8 cellular contexts compared by ENCODE assay signal in the genomic region with DNA sequence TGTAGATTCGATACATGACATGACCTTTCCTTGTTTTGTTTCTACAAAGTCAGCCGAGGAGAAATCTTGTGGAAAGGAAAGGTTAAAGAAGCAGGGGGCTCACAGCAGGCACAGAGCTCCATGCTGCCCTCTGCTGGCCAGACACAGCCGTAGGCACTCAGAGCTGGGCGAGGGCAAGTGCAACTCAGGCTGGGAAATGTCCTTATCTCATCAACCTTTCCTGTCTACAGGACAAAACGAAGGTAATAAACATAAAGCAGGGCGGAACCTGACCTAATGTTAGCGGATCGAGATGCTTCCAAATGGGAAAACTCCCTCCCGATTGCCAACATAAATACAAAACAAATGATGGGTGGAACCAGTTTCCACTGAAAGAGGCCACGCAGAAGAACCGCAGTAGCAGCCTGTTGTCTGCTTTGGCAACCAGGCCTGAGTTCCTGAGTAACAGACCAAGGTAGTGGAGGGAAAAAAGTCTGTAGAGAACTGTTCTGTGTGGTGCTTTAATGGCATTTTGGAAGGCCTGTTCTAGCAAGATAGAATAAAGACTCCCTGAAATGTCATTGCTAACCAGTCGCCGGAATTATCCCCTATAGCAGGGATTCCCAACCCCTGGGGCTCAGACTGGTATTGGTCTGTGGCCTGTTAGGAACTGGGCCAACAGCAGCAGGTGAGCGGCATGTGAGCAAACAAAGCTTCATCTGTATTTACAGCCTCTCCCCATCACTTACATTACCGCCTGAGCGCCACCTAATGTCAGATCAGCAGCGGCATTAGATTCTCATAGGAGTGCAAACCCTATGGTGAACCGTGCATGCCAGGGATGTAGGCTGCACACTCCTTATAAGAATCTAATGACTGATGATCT.
DNase-seq lines count a peak whose midpoint lies in the region; ATAC-seq and TF ChIP-seq lines count a peak whose summit lies in the region.

No MANE protein-coding gene starts in this region.

- H3K9me3 Mint-ChIP-seq in activated naive CD4-positive, alpha-beta T cell treated with anti-CD3 and anti-CD28 coated beads, Interleukin-2, amount 50 U/mL, for 72 hours = no peaks in the 10 kb centered on the region

- WGBS in SK-N-SH (ENCODE audit: low lambda C conversion rate) = 38% methylated on average over 15 of the region's 18 CpGs
- WGBS in heart left ventricle, 4 donors = 34 to 42% (median 38%) methylated on average over 18 of the region's 18 CpGs

- H3K4me3 ChIP-seq in HFF-Myc (replicated peaks; ENCODE audit: low read depth, low read length) = no peak overlapping the region
- H3K4me3 ChIP-seq in SK-N-SH (ENCODE audit: low read depth in 2 of 2, low read length in 1 of 2) = no peak overlapping the region; a peak in 1 of 4 replicates
- H3K4me3 ChIP-seq in heart left ventricle = no peak overlapping the region

- TF ChIP-seq EP300 in SK-N-SH (IDR thresholded peaks at IDR 0.05; ENCODE audit: borderline replicate concordance in 1 of 2, low read depth in 1 of 2, low read length in 1 of 2) = no peak

- no peak overlapping the region for H3K9ac ChIP-seq in SK-N-SH

- H3K36me3 Mint-ChIP-seq in activated naive CD4-positive, alpha-beta T cell treated with anti-CD3 and anti-CD28 coated beads, Interleukin-2, amount 50 U/mL, for 72 hours = peaks cover 0 to under 1% of the 10 kb centered on the region in 2 donors

- no peaks in the 10 kb centered on the region for H4K20me1 ChIP-seq in SK-N-SH (ENCODE audit: insufficient read depth)

- 0 out of 2 replicates have a peak overlapping the region, but pooled peaks have one; percentile 39 for H2AFZ ChIP-seq in SK-N-SH (ENCODE audit: low read depth)

- no peaks in the 10 kb centered on the region for H3K36me3 ChIP-seq in SK-N-SH (replicated peaks in 1 of 2; ENCODE audit: control insufficient read depth in 1 of 2, insufficient read depth in 2 of 2, low read length in 1 of 2)
- H3K36me3 ChIP-seq in heart left ventricle = peaks cover 0 to 23% (median 7%) of the 10 kb centered on the region in 9 donors

- no peak overlapping the region for H3K27ac ChIP-seq in SK-N-SH (ENCODE audit: low read depth in 2 of 2, low read length in 1 of 2)
- peak overlapping the region in 8 of 12 donors; percentile 2 to 74 (median 25) for H3K27ac ChIP-seq in heart left ventricle

- no peak overlapping the region for H3K27ac Mint-ChIP-seq in activated naive CD4-positive, alpha-beta T cell treated with anti-CD3 and anti-CD28 coated beads, Interleukin-2, amount 50 U/mL, for 72 hours

- peak; percentile 64 for TF ChIP-seq RAD21 in SK-N-SH (IDR thresholded peaks at IDR 0.05; ENCODE audit: low read length)

- no peaks in the 10 kb centered on the region for H3K79me2 ChIP-seq in SK-N-SH (ENCODE audit: insufficient read depth)

- peaks cover 0 to 6% of the 10 kb centered on the region in 2 experiments; a peak in 2 of 4 replicates for H3K4me1 ChIP-seq in SK-N-SH (ENCODE audit: control insufficient read depth in 1 of 2, insufficient read depth in 2 of 2, low read depth in 1 of 2, low read length in 1 of 2)
- peaks cover 0 to 22% (median 10%) of the 10 kb centered on the region in 12 donors for H3K4me1 ChIP-seq in heart left ventricle

- DNase-seq in GM03348 (ENCODE audit: low spot score) (peak; percentile 83), HFF-Myc (ENCODE audit: extremely low read depth, low read depth) (peak; percentile 22), NCI-H1092 (lab: John Stamatoyannopoulos, UW) (peak; percentile 79), SK-N-SH (peak; percentile 70), heart left ventricle (peak; percentile 49 to 86 (median 73)), renal cortical epithelial cell (ENCODE audit: low read depth) (peak; percentile 30), dedifferentiated amniotic fluid mesenchymal stem cell (ENCODE audit: extremely low spot score) (no peak)
- peak; percentile 57 to 72 for DNase-seq in activated naive CD4-positive, alpha-beta T cell treated with anti-CD3 and anti-CD28 coated beads, Interleukin-2, amount 50 U/mL, for 72 hours (ENCODE audit: low spot score in 2 of 2)

- H3K9me2 ChIP-seq in SK-N-SH = no peaks in the 10 kb centered on the region

- no peaks in the 10 kb centered on the region for H3F3A ChIP-seq in SK-N-SH (replicated peaks; ENCODE audit: insufficient read depth)

- no peak for TF ChIP-seq POLR2A in heart left ventricle (IDR thresholded peaks at IDR 0.05)

- peak; percentile 61 to 71 for ATAC-seq in activated naive CD4-positive, alpha-beta T cell treated with anti-CD3 and anti-CD28 coated beads, Interleukin-2, amount 50 U/mL, for 72 hours
- peak; percentile 83 to 94 (median 93) for ATAC-seq in heart left ventricle

- CTCF ChIA-PET in SK-N-SH (lab: Yijun Ruan, JAX) = interaction anchor here (0.6 to 10.2 kb wide), 34 partner anchors 9 to 259 kb away, joined by 3 to 123 read pairs (median 6); no protein-coding TSS in a partner anchor

- TF ChIP-seq CTCF in HFF-Myc (IDR thresholded peaks at IDR 0.05; ENCODE audit: low read depth, low read length, missing control alignments) (peak; percentile 100), SK-N-SH (IDR thresholded peaks at IDR 0.05) (peak; percentile 95), heart left ventricle (IDR thresholded peaks at IDR 0.05) (peak; percentile 90 to 96 (median 93))

- H3K27me3 ChIP-seq in SK-N-SH (ENCODE audit: insufficient read depth) (no peaks in the 10 kb centered on the region), heart left ventricle (no peaks in the 10 kb centered on the region)

- intact Hi-C loops in heart left ventricle (cut with DNase I) = loop anchor here in 9 of 10 donors (1.0 to 10.0 kb wide), 7 partner anchors 34 to 88 kb away; a partner anchor contains a TSS

- POLR2A ChIA-PET in SK-N-SH (lab: Yijun Ruan, JAX) = no interaction called here

- H3K4me2 ChIP-seq in SK-N-SH = no peak overlapping the region

- H3K9me3 ChIP-seq in SK-N-SH (no peaks in the 10 kb centered on the region), heart left ventricle (no peaks in the 10 kb centered on the region)

TF ChIP-seq in SK-N-SH, 30 proteins besides CTCF, POLR2A, EP300 and RAD21:
- no peak for TF ChIP-seq TAF1 (IDR thresholded peaks at IDR 0.05; ENCODE audit: borderline replicate concordance, low read depth, low read length)
- no peak for TF ChIP-seq YY1 (IDR thresholded peaks at IDR 0.05; ENCODE audit: low read depth)
- TF ChIP-seq SMC3 (IDR thresholded peaks at IDR 0.05; ENCODE audit: low read depth, low read length) = peak; percentile 63

Comparison
In these comparisons a context has a peak if more than half of its experiments do, and no peak if none do; other contexts are left out.
1. H3K27ac ChIP-seq: peak in heart left ventricle (8 of 12); none in SK-N-SH (0 of 2).
2. Peak in every context shown above with its lines, with median percentiles within 50 percentile points of each other: CTCF ChIP-seq.